1 cellular context compared by ENCODE assay signal in genomic region chr10:79093658-79094411, GRCh38.
TF ChIP-seq lines count a peak whose summit lies in the region.

No MANE protein-coding gene starts in this region.

TF ChIP-seq in K562, 482 proteins besides CTCF, POLR2A, EP300 and RAD21 (continued from another document and continues in another):
- no peak for TF ChIP-seq ZNF277 (CRISPR knock-in tag; IDR thresholded peaks at IDR 0.05; ENCODE audit: borderline replicate concordance)
- no peak for TF ChIP-seq CREB5 (CRISPR knock-in tag; IDR thresholded peaks at IDR 0.05)
- TF ChIP-seq ERF (CRISPR knock-in tag; IDR thresholded peaks at IDR 0.05), result peak; percentile 61; the same call in 1 of the 2 replicates
- TF ChIP-seq ELF1 (tag; IDR thresholded peaks at IDR 0.05), result peak; percentile 55
- TF ChIP-seq ZNF592 (IDR thresholded peaks at IDR 0.05), result peak; percentile 72
- TF ChIP-seq NFXL1 (CRISPR knock-in tag; IDR thresholded peaks at IDR 0.05), result no peak
- TF ChIP-seq ZMIZ1 (IDR thresholded peaks at IDR 0.05; ENCODE audit: low read depth in 2 of 2, low read length in 2 of 2), result no peak
- TF ChIP-seq ZNF41 (CRISPR knock-in tag; conservative IDR thresholded peaks at IDR 0.05), result no peak
- no peak for TF ChIP-seq ZNF583 (CRISPR knock-in tag; IDR thresholded peaks at IDR 0.05)
- peak; percentile 72; the same call in 1 of the 2 replicates for TF ChIP-seq MTA3 (IDR thresholded peaks at IDR 0.05; ENCODE audit: borderline replicate concordance)
- TF ChIP-seq MEF2A (IDR thresholded peaks at IDR 0.05; ENCODE audit: control insufficient read depth, low read depth, low read length), result 0 out of 2 replicates have a peak, but pooled peaks have one; percentile 26
- peak; percentile 82; the same call in 1 of the 2 replicates for TF ChIP-seq RNF2 (IDR thresholded peaks at IDR 0.05)
- no peak for TF ChIP-seq MXD1 (CRISPR knock-in tag; IDR thresholded peaks at IDR 0.05; ENCODE audit: borderline replicate concordance, poor library complexity, severe bottlenecking)
- TF ChIP-seq ZNF740 (CRISPR knock-in tag; IDR thresholded peaks at IDR 0.05), result no peak
- TF ChIP-seq ZNF740 (tag; IDR thresholded peaks at IDR 0.05), result no peak
- peak; percentile 4 for TF ChIP-seq ZFP36 (IDR thresholded peaks at IDR 0.05; ENCODE audit: low read depth, low read length, partially characterized antibody)
- TF ChIP-seq SMAD1 (IDR thresholded peaks at IDR 0.05; ENCODE audit: low read depth, low read length, partially characterized antibody), result no peak
- TF ChIP-seq FOXA1 (IDR thresholded peaks at IDR 0.05; ENCODE audit: borderline replicate concordance), result no peak
- TF ChIP-seq SMAD4 (CRISPR knock-in tag; conservative IDR thresholded peaks at IDR 0.05), result peak; percentile 91
- TF ChIP-seq E4F1 (CRISPR knock-in tag; IDR thresholded peaks at IDR 0.05; ENCODE audit: borderline replicate concordance), result no peak
- TF ChIP-seq POLR2H (tag; IDR thresholded peaks at IDR 0.05; ENCODE audit: low read depth), result no peak
- no peak for TF ChIP-seq KAT2B (IDR thresholded peaks at IDR 0.05; ENCODE audit: low read depth, low read length)
- TF ChIP-seq RFX1 (IDR thresholded peaks at IDR 0.05), result no peak
- peak; percentile 73 for TF ChIP-seq NFE2 (IDR thresholded peaks at IDR 0.05; ENCODE audit: low read depth)
- TF ChIP-seq FOXK1 (CRISPR knock-in tag; IDR thresholded peaks at IDR 0.05; ENCODE audit: borderline replicate concordance), result no peak
- no peak for TF ChIP-seq TOE1 (IDR thresholded peaks at IDR 0.05; ENCODE audit: borderline replicate concordance)
- no peak; the same call in 1 of the 2 replicates for TF ChIP-seq TOE1 (CRISPR knock-in tag; IDR thresholded peaks at IDR 0.05; ENCODE audit: borderline replicate concordance, low read depth)
- no peak for TF ChIP-seq ZNF3 (CRISPR knock-in tag; IDR thresholded peaks at IDR 0.05)
- no peak for TF ChIP-seq ZNF253 (CRISPR knock-in tag; conservative IDR thresholded peaks at IDR 0.05)
- TF ChIP-seq DIDO1 (tag; IDR thresholded peaks at IDR 0.05; ENCODE audit: low read depth), result no peak
- no peak for TF ChIP-seq IRF1 (CRISPR knock-in tag; IDR thresholded peaks at IDR 0.05; ENCODE audit: borderline replicate concordance)
- TF ChIP-seq ARID2 (IDR thresholded peaks at IDR 0.05), result no peak
- no peak for TF ChIP-seq SMC3 (conservative IDR thresholded peaks at IDR 0.05; ENCODE audit: insufficient read depth, low read depth, low read length)
- TF ChIP-seq ZNF778 (CRISPR knock-in tag; IDR thresholded peaks at IDR 0.05), result no peak
- TF ChIP-seq SMARCA4 (IDR thresholded peaks at IDR 0.05), result peak; percentile 83
- no peak for TF ChIP-seq ZNF584 (CRISPR knock-in tag; IDR thresholded peaks at IDR 0.05; ENCODE audit: low read depth)
- TF ChIP-seq ZBTB9 (CRISPR knock-in tag; IDR thresholded peaks at IDR 0.05), result peak; percentile 85; the same call in 1 of the 2 replicates
- no peak for TF ChIP-seq GABPB2 (CRISPR knock-in tag; conservative IDR thresholded peaks at IDR 0.05)
- TF ChIP-seq ZNF174 (CRISPR knock-in tag; IDR thresholded peaks at IDR 0.05), result no peak
- TF ChIP-seq ZNF436 (CRISPR knock-in tag; IDR thresholded peaks at IDR 0.05), result no peak
- TF ChIP-seq HES1 (IDR thresholded peaks at IDR 0.05; ENCODE audit: low read depth), result peak; percentile 72
- TF ChIP-seq CAMTA2 (CRISPR knock-in tag; conservative IDR thresholded peaks at IDR 0.05), result no peak
- TF ChIP-seq PRPF4 (IDR thresholded peaks at IDR 0.05; ENCODE audit: insufficient read depth, low read depth, low read length, poor library complexity, severe bottlenecking), result no peak
- peak; percentile 16; the same call in 1 of the 2 replicates for TF ChIP-seq TFAP4 (CRISPR knock-in tag; IDR thresholded peaks at IDR 0.05; ENCODE audit: borderline replicate concordance)
- TF ChIP-seq MYC (IDR thresholded peaks at IDR 0.05; ENCODE audit: low read depth, low read length), result no peak
- TF ChIP-seq MYC (CRISPR knock-in tag; IDR thresholded peaks at IDR 0.05; ENCODE audit: borderline replicate concordance, low read depth), result no peak
- no peak for TF ChIP-seq NFRKB (IDR thresholded peaks at IDR 0.05; ENCODE audit: low read depth)
- no peak for TF ChIP-seq CGGBP1 (CRISPR knock-in tag; IDR thresholded peaks at IDR 0.05)
- TF ChIP-seq TAF9B (IDR thresholded peaks at IDR 0.05; ENCODE audit: partially characterized antibody), result no peak
